ENCODE assay signal across 8 cellular contexts in genomic region chr14:75293920-75294648, GRCh38. TPM values are rescaled to one million over a fixed set of nuclear protein-coding genes. Genes with fewer than 3 reads are reported as not detected.
A peak's percentile ranks its signal among the peaks of the same experiment; 100 is the strongest.
DNase-seq lines count a peak whose midpoint lies in the region; ATAC-seq and TF ChIP-seq lines count a peak whose summit lies in the region.

No MANE protein-coding gene starts in this region.

- POLR2A ChIA-PET in RWPE1 (lab: Yijun Ruan, JAX; ENCODE audit: low non-redundant PET) = interaction anchor here (0.7 to 0.8 kb wide), 2 partner anchors 106 to 1238 kb away, joined by 7 to 9 read pairs; no protein-coding TSS in a partner anchor

- TF ChIP-seq CTCF in RWPE1 (conservative IDR thresholded peaks at IDR 0.05; ENCODE audit: low read depth) (no peak), fibroblast of mammary gland (conservative IDR thresholded peaks at IDR 0.05; ENCODE audit: control insufficient read depth, insufficient read depth, low read depth, low read length) (no peak), natural killer cell (IDR thresholded peaks at IDR 0.05) (no peak)

- H3K27ac Mint-ChIP-seq in activated T-helper 2 cell treated with anti-CD3 and anti-CD28 coated beads, Interferon-gamma antibody, Interleukin-2, Interleukin-4, amounts not matched to agents 10 μg/mL and 5 μg/mL and 100 μg/mL, durations not matched to agents 14 hours and 24 hours and 36 hours = peak overlapping the region; percentile 91
- peak overlapping the region; percentile 89 to 96 for H3K27ac Mint-ChIP-seq in natural killer cell

- H3K27me3 Mint-ChIP-seq in activated T-helper 2 cell treated with anti-CD3 and anti-CD28 coated beads, Interferon-gamma antibody, Interleukin-2, Interleukin-4, amounts not matched to agents 10 μg/mL and 5 μg/mL and 100 μg/mL, durations not matched to agents 14 hours and 24 hours and 36 hours (ENCODE audit: low read depth) = peaks cover 20% of the 10 kb centered on the region
- H3K27me3 Mint-ChIP-seq in natural killer cell (ENCODE audit: low read depth in 2 of 2) = peaks cover 8 to 9% of the 10 kb centered on the region in 2 donors

- peak; percentile 79 to 95 (median 86) for ATAC-seq in natural killer cell

- H3K9me3 Mint-ChIP-seq in activated T-helper 2 cell treated with anti-CD3 and anti-CD28 coated beads, Interferon-gamma antibody, Interleukin-2, Interleukin-4, amounts not matched to agents 10 μg/mL and 5 μg/mL and 100 μg/mL, durations not matched to agents 14 hours and 24 hours and 36 hours = no peaks in the 10 kb centered on the region
- no peaks in the 10 kb centered on the region for H3K9me3 Mint-ChIP-seq in natural killer cell

- peaks cover 27% of the 10 kb centered on the region for H3K4me1 Mint-ChIP-seq in activated T-helper 2 cell treated with anti-CD3 and anti-CD28 coated beads, Interferon-gamma antibody, Interleukin-2, Interleukin-4, amounts not matched to agents 10 μg/mL and 5 μg/mL and 100 μg/mL, durations not matched to agents 14 hours and 24 hours and 36 hours (ENCODE audit: low read depth)
- peaks cover 11 to 19% of the 10 kb centered on the region in 2 donors for H3K4me1 Mint-ChIP-seq in natural killer cell

- peak overlapping the region; percentile 94 for H3K27ac ChIP-seq in RWPE1

- H3K4me3 ChIP-seq in H7 (ENCODE audit: insufficient read depth, low read depth, low read length) (peak overlapping the region; percentile 74), fibroblast of mammary gland (ENCODE audit: control insufficient read depth, low read depth, low read length) (peak overlapping the region; percentile 76)

- no peaks in the 10 kb centered on the region for H3K27me3 ChIP-seq in H7 (ENCODE audit: control insufficient read depth, insufficient read depth, low read length)

- CTCF ChIA-PET in RWPE1 (lab: Yijun Ruan, JAX) = interaction anchor here (0.5 to 0.8 kb wide), 3 partner anchors 13 to 146 kb away, joined by 3 to 4 read pairs (median 3); no protein-coding TSS in a partner anchor

- H3K4me3 Mint-ChIP-seq in activated T-helper 2 cell treated with anti-CD3 and anti-CD28 coated beads, Interferon-gamma antibody, Interleukin-2, Interleukin-4, amounts not matched to agents 10 μg/mL and 5 μg/mL and 100 μg/mL, durations not matched to agents 14 hours and 24 hours and 36 hours (ENCODE audit: low read depth) = peak overlapping the region; percentile 84
- peak overlapping the region; percentile 98 for H3K4me3 Mint-ChIP-seq in natural killer cell

- no peaks in the 10 kb centered on the region for H3K36me3 Mint-ChIP-seq in activated T-helper 2 cell treated with anti-CD3 and anti-CD28 coated beads, Interferon-gamma antibody, Interleukin-2, Interleukin-4, amounts not matched to agents 10 μg/mL and 5 μg/mL and 100 μg/mL, durations not matched to agents 14 hours and 24 hours and 36 hours (ENCODE audit: low read depth)
- no peaks in the 10 kb centered on the region for H3K36me3 Mint-ChIP-seq in natural killer cell

- H3K36me3 ChIP-seq in H7 (replicated peaks; ENCODE audit: control insufficient read depth, insufficient read depth, low read length) = no peaks in the 10 kb centered on the region

- intact Hi-C loops in activated T-helper 2 cell treated with anti-CD3 and anti-CD28 coated beads, Interferon-gamma antibody, Interleukin-2, Interleukin-4, amounts not matched to agents 10 μg/mL and 5 μg/mL and 100 μg/mL, durations not matched to agents 14 hours and 24 hours and 36 hours (cut with micrococcal nuclease) = loop anchor here (1.0 kb wide), 5 partner anchors 16 to 167 kb away; partner anchors contain the start of genes FOS, NEK9 and TMED10
- intact Hi-C loops in natural killer cell (cut with micrococcal nuclease) = loop anchor here (1.0 to 10.0 kb wide), 3 partner anchors 16 to 679 kb away; partner anchors contain the start of genes FOS and LTBP2

- DNase-seq in Daoy (ENCODE audit: low read depth) (peak; percentile 96), H7 (peak; percentile 99), LoVo (ENCODE audit: low spot score) (peak; percentile 97), RWPE1 (ENCODE audit: low spot score) (peak; percentile 99), fibroblast of mammary gland (ENCODE audit: low read depth) (peak; percentile 93), natural killer cell (peak; percentile 95)
- DNase-seq in activated T-helper 2 cell treated with anti-CD3 and anti-CD28 coated beads, Interferon-gamma antibody, Interleukin-2, Interleukin-4, amounts not matched to agents 10 μg/mL and 5 μg/mL and 100 μg/mL, durations not matched to agents 14 hours and 24 hours and 36 hours (ENCODE audit: low spot score) = peak; percentile 90
- peak; percentile 90 to 96 (median 92) for DNase-seq in stimulated activated naive CD4-positive, alpha-beta T cell (lab: John Stamatoyannopoulos, UW)

RNA-seq across cellular contexts. Expression of gene FOS, which starts 15.5 kb away (rescaled TPM):
- total RNA-seq in Daoy (2014; rRNA removed; shearing (Covaris generic)) = 8.8 and 9.1 TPM in 2 replicates
- 14.2 and 217 TPM in 2 replicates for total RNA-seq in H7 (2014; rRNA removed; shearing (Covaris generic))
- 24.7 and 27.8 TPM in 2 replicates for total RNA-seq in activated T-helper 2 cell treated with anti-CD3 and anti-CD28 coated beads, Interferon-gamma antibody, Interleukin-2, Interleukin-4, amounts not matched to agents 10 μg/mL and 5 μg/mL and 100 μg/mL, durations not matched to agents 14 hours and 24 hours and 36 hours
- 1,000 to 10,000 TPM; 2,527 to 3,257 (median 3,104) TPM for total RNA-seq in natural killer cell

Comparison
In these comparisons a context has a peak if more than half of its experiments do, and no peak if none do; other contexts are left out.
1. Peak in every context shown above with its lines: DNase-seq, ATAC-seq, H3K4me3 ChIP-seq and H3K27ac ChIP-seq.
2. RNA of gene FOS, which starts 15.5 kb away (total RNA-seq): 2,527 to 3,257 TPM in natural killer cell; 24.7 to 27.8 TPM in activated T-helper 2 cell treated with anti-CD3 and anti-CD28 coated beads, Interferon-gamma antibody, Interleukin-2, Interleukin-4, amounts not matched to agents 10 μg/mL and 5 μg/mL and 100 μg/mL, durations not matched to agents 14 hours and 24 hours and 36 hours, 14.2 to 217 TPM in H7 and 8.8 to 9.1 TPM in Daoy; every median in the first group is over 10 times any median in the second.